Comparison of ENCODE assay signal across 9 cellular contexts in genomic region chr13:114099918-114100445, GRCh38. TPM values are rescaled to one million over a fixed set of nuclear protein-coding genes. Genes with fewer than 3 reads are reported as not detected.
DNase-seq lines count a peak whose midpoint lies in the region; ATAC-seq and TF ChIP-seq lines count a peak whose summit lies in the region.
"Had no signal": no experiment of that assay in that cellular context is flagged by ENCODE, and none has a peak within 500 bp of the region (broad histone marks: within the 10 kb centered on the region; RNA-seq: fewer than 3 reads in every experiment).

No MANE protein-coding gene starts in this region.

- intact Hi-C loops in left ventricle myocardium inferior (cut with micrococcal nuclease): no loop called here
- intact Hi-C loops in stomach (cut with DNase I; ENCODE audit: low total_unique reads): no loop called here

- no peaks in the 10 kb centered on the region for H3K9me3 ChIP-seq in left ventricle myocardium inferior (replicated peaks)
- H3K9me3 ChIP-seq in stomach: no peaks in the 10 kb centered on the region

- H3K27ac ChIP-seq in left ventricle myocardium inferior (replicated peaks): peak overlapping the region; percentile 73
- peak overlapping the region in 4 of 5 donors; percentile 63 to 73 (median 70) for H3K27ac ChIP-seq in stomach
- H3K27ac ChIP-seq: KMS-11 had no signal

- no peak for TF ChIP-seq CTCF in left ventricle myocardium inferior (IDR thresholded peaks at IDR 0.05; ENCODE audit: borderline replicate concordance)
- no peak for TF ChIP-seq CTCF in stomach (IDR thresholded peaks at IDR 0.05)

- ATAC-seq in GM21360 (IDR thresholded peaks at IDR 0.05; ENCODE audit: unreplicated experiment): no peak

- TF ChIP-seq POLR2A in stomach (IDR thresholded peaks at IDR 0.05): no peak

- H3K4me1 ChIP-seq in left ventricle myocardium inferior (peaks cover 34% of the 10 kb centered on the region), stomach (peaks cover 26 to 41% (median 34%) of the 10 kb centered on the region in 4 donors)

- WGBS in stomach, 5 donors: 42 to 62% (median 50%) methylated on average over 3 to 25 of the region's 25 CpGs

- TF ChIP-seq EP300 in stomach (IDR thresholded peaks at IDR 0.05): no peak

- H3K27me3 ChIP-seq in left ventricle myocardium inferior (ENCODE audit: low read depth): no peaks in the 10 kb centered on the region
- H3K27me3 ChIP-seq in stomach: no peaks in the 10 kb centered on the region

- H3K36me3 ChIP-seq in left ventricle myocardium inferior: no peaks in the 10 kb centered on the region
- H3K36me3 ChIP-seq in stomach: no peaks in the 10 kb centered on the region

- H3K4me3 ChIP-seq in left ventricle myocardium inferior (no peak overlapping the region), stomach (no peak overlapping the region)

- DNase-seq in NCI-H345 (lab: John Stamatoyannopoulos, UW): peak; percentile 19
- DNase-seq in NCI-H345 treated with DMSO at 0.1 percent for 48 hours (lab: John Stamatoyannopoulos, UW; ENCODE audit: unreplicated experiment): no peak
- DNase-seq in SW 1271 (lab: John Stamatoyannopoulos, UW): peak; percentile 12 to 34
- no peak for DNase-seq in left ventricle myocardium inferior
- no peak for DNase-seq in stomach
- DNase-seq in NOMO-1 (lab: John Stamatoyannopoulos, UW; ENCODE audit: unreplicated experiment in 2 of 2): no peak
- DNase-seq in germinal center (ENCODE audit: low spot score): no peak

RNA-seq across cellular contexts. Expression of gene RASA3, which starts 32.4 kb away (rescaled TPM):
- total RNA-seq in left ventricle myocardium inferior (9.5 TPM), stomach (10 to 100 TPM in 1 of 5 donors, 1 to 10 TPM in 4; 3.8 to 22.3 (median 6.4) TPM)
- 10 to 100 TPM in 2 of 3 donors, 1 to 10 TPM in 1; 3.7 to 11.8 (median 10.9) TPM for polyA plus RNA-seq in stomach

Comparison
In these comparisons a context has a peak if more than half of its experiments do, and no peak if none do; other contexts are left out.
1. DNase-seq: peak in NCI-H345 (single experiment) and SW 1271 (2 of 2); none in NCI-H345 treated with DMSO at 0.1 percent for 48 hours (single experiment), left ventricle myocardium inferior (single experiment), stomach (single experiment), NOMO-1 (0 of 2) and germinal center (single experiment).